Comparison of ENCODE assay signal across 1 cellular context in genomic region chr9:95807326-95807947, GRCh38.
TF ChIP-seq lines count a peak whose summit lies in the region.

No MANE protein-coding gene starts in this region.

TF ChIP-seq in GM23338, 12 proteins besides CTCF, POLR2A, EP300 and RAD21 (continued from another document):
- no peak for TF ChIP-seq ZNF462 (CRISPR knock-in tag; IDR thresholded peaks at IDR 0.05)
TF ChIP-seq in GM23338: peak in this region for 0.
